ENCODE assay signal across 27 cellular contexts in genomic region chr10:77560052-77560451, GRCh38.
"Had no signal": no experiment of that assay in that cellular context is flagged by ENCODE, and none has a peak within 500 bp of the region (broad histone marks: within the 10 kb centered on the region; RNA-seq: fewer than 3 reads in every experiment).

No MANE protein-coding gene starts in this region.

- H3K4me3 ChIP-seq: stomach, suprapubic skin, testis, thoracic aorta, thyroid gland, tibial artery, tibial nerve, transverse colon, upper lobe of left lung, upper lobe of right lung, uterus, vagina had no signal

- DNase-seq: stimulated activated CD4-positive, alpha-beta T cell treated with anti-CD3 and anti-CD28 coated beads, Interleukin-2, amount 100 ng/mL, for 24 hours; stimulated activated CD4-positive, alpha-beta T cell treated with anti-CD3 and anti-CD28 coated beads, Interleukin-2, amount 100 ng/mL, for 48 hours; stimulated activated CD4-positive, alpha-beta T cell treated with anti-CD3 and anti-CD28 coated beads, Interleukin-4, amount 100 ng/mL, for 1 hour; stimulated activated CD4-positive, alpha-beta T cell treated with anti-CD3 and anti-CD28 coated beads, Interleukin-4, amount 100 ng/mL, for 24 hours; stimulated activated CD4-positive, alpha-beta T cell treated with anti-CD3 and anti-CD28 coated beads, Interleukin-4, amount 100 ng/mL, for 4 hours; stimulated activated CD8-positive, alpha-beta memory T cell treated with anti-CD3 and anti-CD28 coated beads, Interleukin-4, amount 100 ng/mL, for 48 hours; stimulated activated naive CD4-positive, alpha-beta T cell; stimulated activated naive CD4-positive, alpha-beta T cell treated with Interleukin-2 at 50 U/mL for 16 hours; stimulated activated naive CD8-positive, alpha-beta T cell treated with anti-CD3 and anti-CD28 coated beads, Interleukin-15, amount 100 ng/mL, for 72 hours; stimulated activated naive CD8-positive, alpha-beta T cell treated with anti-CD3 and anti-CD28 coated beads, Interleukin-15, Interleukin-2, amounts not matched to agents 100 U/mL and 50 U/mL, for 24 hours; stomach; substantia nigra; testis; tibial artery; transverse colon; upper lobe of right lung; uterus had no signal

- H3K4me1 ChIP-seq: suprapubic skin, testis had no signal

- H3K9me3 ChIP-seq: stomach, suprapubic skin, testis, thoracic aorta, thyroid gland, tibial artery, tibial nerve, transverse colon, upper lobe of left lung, upper lobe of right lung, uterus, vagina had no signal

- H3K27me3 ChIP-seq: stomach, testis, thyroid gland, tibial artery, tibial nerve, transverse colon, upper lobe of left lung, upper lobe of right lung, uterus, vagina had no signal

- H3K27ac Mint-ChIP-seq: stimulated activated effector memory CD8-positive, alpha-beta T cell treated with anti-CD3 and anti-CD28 coated beads, Interleukin-12 subunit alpha, Interleukin-12 subunit beta, amount 100 ng/mL, for 72 hours; stimulated activated memory B cell treated with anti-CD40 and anti-IgM and Interleukin-4, amounts not matched to agents 10 μg/mL and 1 μg/mL and 100 μg/mL, for 72 hours; stimulated activated naive CD8-positive, alpha-beta T cell treated with anti-CD3 and anti-CD28 coated beads, Interleukin-15, amount 100 ng/mL, for 72 hours; stimulated activated naive CD8-positive, alpha-beta T cell treated with anti-CD3 and anti-CD28 coated beads, Interleukin-15, Interleukin-2, amounts not matched to agents 100 ng/mL and 50 ng/mL, for 24 hours; type B pancreatic cell had no signal

- H3K36me3 Mint-ChIP-seq: stimulated activated effector memory CD8-positive, alpha-beta T cell treated with anti-CD3 and anti-CD28 coated beads, Interleukin-12 subunit alpha, Interleukin-12 subunit beta, amount 100 ng/mL, for 72 hours; stimulated activated memory B cell treated with anti-CD40 and anti-IgM and Interleukin-4, amounts not matched to agents 10 μg/mL and 1 μg/mL and 100 μg/mL, for 72 hours; type B pancreatic cell had no signal

- ATAC-seq: stimulated activated effector memory CD8-positive, alpha-beta T cell treated with anti-CD3 and anti-CD28 coated beads, Interleukin-12 subunit alpha, Interleukin-12 subunit beta, amount 100 ng/mL, for 72 hours; stimulated activated memory B cell treated with anti-CD40 and anti-IgM and Interleukin-4, amounts not matched to agents 10 μg/mL and 1 μg/mL and 100 μg/mL, for 72 hours; stimulated activated naive CD8-positive, alpha-beta T cell treated with anti-CD3 and anti-CD28 coated beads, Interleukin-15, amount 100 ng/mL, for 72 hours; stimulated activated naive CD8-positive, alpha-beta T cell treated with anti-CD3 and anti-CD28 coated beads, Interleukin-15, Interleukin-2, amounts not matched to agents 100 U/mL and 50 U/mL, for 24 hours had no signal

- H3K27ac ChIP-seq: stomach, suprapubic skin, testis, thyroid gland, tibial nerve, upper lobe of left lung, upper lobe of right lung, vagina had no signal

- H3K36me3 ChIP-seq: stomach, suprapubic skin, thoracic aorta, thyroid gland, tibial artery, tibial nerve, transverse colon, upper lobe of left lung, upper lobe of right lung, uterus, vagina had no signal

- H3K9me3 Mint-ChIP-seq: stimulated activated effector memory CD8-positive, alpha-beta T cell treated with anti-CD3 and anti-CD28 coated beads, Interleukin-12 subunit alpha, Interleukin-12 subunit beta, amount 100 ng/mL, for 72 hours; stimulated activated memory B cell treated with anti-CD40 and anti-IgM and Interleukin-4, amounts not matched to agents 10 μg/mL and 1 μg/mL and 100 μg/mL, for 72 hours; stimulated activated naive CD8-positive, alpha-beta T cell treated with anti-CD3 and anti-CD28 coated beads, Interleukin-15, amount 100 ng/mL, for 72 hours; stimulated activated naive CD8-positive, alpha-beta T cell treated with anti-CD3 and anti-CD28 coated beads, Interleukin-15, Interleukin-2, amounts not matched to agents 100 ng/mL and 50 ng/mL, for 24 hours; type B pancreatic cell had no signal

- H3K4me3 Mint-ChIP-seq: stimulated activated effector memory CD8-positive, alpha-beta T cell treated with anti-CD3 and anti-CD28 coated beads, Interleukin-12 subunit alpha, Interleukin-12 subunit beta, amount 100 ng/mL, for 72 hours; stimulated activated memory B cell treated with anti-CD40 and anti-IgM and Interleukin-4, amounts not matched to agents 10 μg/mL and 1 μg/mL and 100 μg/mL, for 72 hours; stimulated activated naive CD8-positive, alpha-beta T cell treated with anti-CD3 and anti-CD28 coated beads, Interleukin-15, amount 100 ng/mL, for 72 hours; stimulated activated naive CD8-positive, alpha-beta T cell treated with anti-CD3 and anti-CD28 coated beads, Interleukin-15, Interleukin-2, amounts not matched to agents 100 ng/mL and 50 ng/mL, for 24 hours; type B pancreatic cell had no signal
